8 cellular contexts compared by ENCODE assay signal in genomic region chr13:23087884-23088283, GRCh38.
DNase-seq lines count a peak whose midpoint lies in the region; ATAC-seq and TF ChIP-seq lines count a peak whose summit lies in the region.

No MANE protein-coding gene starts in this region.

- no peak overlapping the region for H3T11ph ChIP-seq in H9 (ENCODE audit: low read length)

- H3K4me3 ChIP-seq in Panc1 (ENCODE audit: low read depth in 2 of 2, low read length in 2 of 2): no peak overlapping the region
- H3K4me3 ChIP-seq in fibroblast of villous mesenchyme (ENCODE audit: low read depth, low read length): no peak overlapping the region
- H3K4me3 ChIP-seq in gastrocnemius medialis: no peak overlapping the region
- H3K4me3 ChIP-seq in psoas muscle: no peak overlapping the region

- H3K4me3 Mint-ChIP-seq in H9: no peak overlapping the region

- no peak overlapping the region for H2BK12ac ChIP-seq in H9 (ENCODE audit: insufficient read length, low read depth, low read length)

- H2BK20ac ChIP-seq in H9 (ENCODE audit: low read depth, low read length, poor library complexity, severe bottlenecking): no peak overlapping the region

- WGBS in H9 (ENCODE audit: extremely low coverage, insufficient read length, low lambda C conversion rate): no CpG with 5 or more reads among the region's 1 CpG
- 66 to 83% (median 81%) methylated on average over 1 of the region's 1 CpG for WGBS in psoas muscle, 3 donors

- TF ChIP-seq POLR2A in gastrocnemius medialis (IDR thresholded peaks at IDR 0.05): no peak

- H3K27ac Mint-ChIP-seq in H9: peak overlapping the region in 1 of 3 experiments; percentile 81; a peak in 1 of 7 replicates

- H3K4me1 ChIP-seq in H9 (ENCODE audit: insufficient read depth, low read length): no peaks in the 10 kb centered on the region
- no peaks in the 10 kb centered on the region for H3K4me1 ChIP-seq in Panc1 (ENCODE audit: control insufficient read depth, insufficient read depth, low read length)
- no peaks in the 10 kb centered on the region for H3K4me1 ChIP-seq in gastrocnemius medialis
- H3K4me1 ChIP-seq in psoas muscle: no peaks in the 10 kb centered on the region

- in situ Hi-C loops in Panc1 (cut with HindIII; ENCODE audit: low pct_unique_long_range_greater_than_20kb, low sequenced_read_pairs): no loop called here
- in situ Hi-C loops in gastrocnemius medialis (cut with MboI; ENCODE audit: low sequenced_read_pairs in 4 of 4): no loop called here

- H3K27me3 ChIP-seq in H9 (ENCODE audit: insufficient read depth, low read length) (no peaks in the 10 kb centered on the region), Panc1 (ENCODE audit: control insufficient read depth, insufficient read depth, low read length) (no peaks in the 10 kb centered on the region), gastrocnemius medialis (no peaks in the 10 kb centered on the region), psoas muscle (ENCODE audit: insufficient read depth in 3 of 3, low read length in 2 of 3) (no peaks in the 10 kb centered on the region)

- H3K4me1 Mint-ChIP-seq in H9: peaks cover 0 to 1% of the 10 kb centered on the region in 2 experiments; a peak in 1 of 4 replicates

- no peak overlapping the region for H3K9ac ChIP-seq in H9 (ENCODE audit: extremely low read depth, insufficient read length, low read length)

- no TSS peak for BruUV-seq in Panc1 (replicated peaks; lab: Mats Ljungman, UMichigan)

- H3K23ac ChIP-seq in H9 (ENCODE audit: insufficient read length, low read depth, low read length): no peak overlapping the region

- no peak overlapping the region for H3K4me2 ChIP-seq in H9 (ENCODE audit: insufficient read depth, insufficient read length, low read length)

- H3K36me3 ChIP-seq in Panc1 (ENCODE audit: control insufficient read depth, insufficient read depth, low read length) (no peaks in the 10 kb centered on the region), gastrocnemius medialis (no peaks in the 10 kb centered on the region), psoas muscle (ENCODE audit: insufficient read depth in 1 of 2, low read depth in 1 of 2) (no peaks in the 10 kb centered on the region)

- no peak overlapping the region for H2BK5ac ChIP-seq in H9 (ENCODE audit: insufficient read length, low read length)

- H3K9me3 ChIP-seq in H9 (ENCODE audit: control insufficient read depth, low read depth, low read length) (no peaks in the 10 kb centered on the region), Panc1 (ENCODE audit: control insufficient read depth, insufficient read depth, low read depth, low read length) (no peaks in the 10 kb centered on the region), gastrocnemius medialis (no peaks in the 10 kb centered on the region), psoas muscle (no peaks in the 10 kb centered on the region)

- no peak overlapping the region for H3K4ac ChIP-seq in H9 (ENCODE audit: low read depth, low read length)

- H3K27me3 Mint-ChIP-seq in H9 (ENCODE audit: low read depth): no peaks in the 10 kb centered on the region

- DNase-seq in DMS53 treated with DMSO at 0.1 percent for 48 hours (lab: John Stamatoyannopoulos, UW; ENCODE audit: unreplicated experiment): peak; percentile 67
- DNase-seq in H9: peak; percentile 53
- DNase-seq in Panc1 (ENCODE audit: low read depth, low spot score): peak; percentile 10
- DNase-seq in fibroblast of villous mesenchyme (ENCODE audit: low read depth): peak; percentile 23
- DNase-seq in gastrocnemius medialis: no peak
- no peak for DNase-seq in psoas muscle
- DNase-seq in activated CD4-positive, CD25-positive, alpha-beta regulatory T cell (lab: John Stamatoyannopoulos, UW): no peak

- H3K23me2 ChIP-seq in H9 (ENCODE audit: insufficient read length, low read depth, low read length, poor library complexity, severe bottlenecking): no peaks in the 10 kb centered on the region

- H2AK5ac ChIP-seq in H9 (ENCODE audit: insufficient read length, low read length): no peak overlapping the region

- POLR2A ChIA-PET in Panc1 (lab: Charles Lee): no interaction called here

- intact Hi-C loops in Panc1 (cut with micrococcal nuclease; ENCODE audit: unreplicated experiment) (no loop called here), gastrocnemius medialis (cut with DNase I; ENCODE audit: low total_unique reads) (no loop called here), psoas muscle (cut with DNase I) (no loop called here)

- TF ChIP-seq CTCF in H9 (conservative IDR thresholded peaks at IDR 0.05) (peak; percentile 73), Panc1 (IDR thresholded peaks at IDR 0.05) (peak; percentile 65), fibroblast of villous mesenchyme (IDR thresholded peaks at IDR 0.05; ENCODE audit: insufficient read depth, low read depth, low read length) (peak; percentile 71), gastrocnemius medialis (IDR thresholded peaks at IDR 0.05 in 4 of 5, conservative IDR thresholded peaks at IDR 0.05 in 1 of 5) (peak in 1 of 5 experiments; percentile 33), psoas muscle (IDR thresholded peaks at IDR 0.05) (no peak)

- peaks cover 7 to 10% of the 10 kb centered on the region in 2 experiments; a peak in 4 of 5 replicates for H3K9me3 Mint-ChIP-seq in H9

- H2BK15ac ChIP-seq in H9 (ENCODE audit: low read depth, low read length): no peak overlapping the region

- H3K79me2 ChIP-seq in H9 (ENCODE audit: insufficient read depth, low read length): no peaks in the 10 kb centered on the region

- H3K36me3 Mint-ChIP-seq in H9 (ENCODE audit: insufficient read depth in 1 of 3, low read depth in 3 of 3): peaks cover 0 to 5% (median 4%) of the 10 kb centered on the region in 3 experiments; a peak in 2 of 7 replicates

- no peak overlapping the region for H2BK120ac ChIP-seq in H9 (ENCODE audit: low read depth, low read length, poor library complexity, severe bottlenecking)

- H3K56ac ChIP-seq in H9 (ENCODE audit: insufficient read length, low read depth, low read length): no peak overlapping the region

- no peak overlapping the region for H4K8ac ChIP-seq in H9 (replicated peaks; ENCODE audit: insufficient read length, low read depth, low read length)

- no peak overlapping the region for H4K5ac ChIP-seq in H9 (ENCODE audit: insufficient read length, low read depth, low read length)

- no peaks in the 10 kb centered on the region for H3K79me1 ChIP-seq in H9 (ENCODE audit: insufficient read depth, low read depth, low read length, poor library complexity, severe bottlenecking)

- no peaks in the 10 kb centered on the region for H4K20me1 ChIP-seq in H9 (ENCODE audit: control insufficient read depth, insufficient read depth, insufficient read length)

- no peak overlapping the region for H3K18ac ChIP-seq in H9 (ENCODE audit: insufficient read length, low read depth, low read length)

- no peak for ATAC-seq in Panc1
- no peak for ATAC-seq in GM21423 (IDR thresholded peaks at IDR 0.05; ENCODE audit: unreplicated experiment)
- ATAC-seq in gastrocnemius medialis: no peak
- ATAC-seq in psoas muscle: no peak

- H3K27ac ChIP-seq in H9 (ENCODE audit: insufficient read length, low read depth, low read length) (no peak overlapping the region), Panc1 (ENCODE audit: low read length) (no peak overlapping the region), gastrocnemius medialis (no peak overlapping the region), psoas muscle (no peak overlapping the region)

- CTCF ChIA-PET in Panc1 (lab: Charles Lee): no interaction called here

- no peak overlapping the region for H3K14ac ChIP-seq in H9 (ENCODE audit: insufficient read depth, low read length)

- H4K91ac ChIP-seq in H9 (ENCODE audit: insufficient read length, low read depth, low read length): no peak overlapping the region

- H2AFZ ChIP-seq in H9 (ENCODE audit: low read length): no peak overlapping the region

Comparison
In these comparisons a context has a peak if more than half of its experiments do, and no peak if none do; other contexts are left out.
1. DNase-seq: peak in DMS53 treated with DMSO at 0.1 percent for 48 hours (single experiment), H9 (single experiment), Panc1 (single experiment) and fibroblast of villous mesenchyme (single experiment); none in gastrocnemius medialis (0 of 2), psoas muscle (0 of 2) and activated CD4-positive, CD25-positive, alpha-beta regulatory T cell (0 of 4).